ENCODE assay signal across 8 cellular contexts in genomic region chr19:17406887-17407196, GRCh38. TPM values are rescaled to one million over a fixed set of nuclear protein-coding genes. Genes with fewer than 3 reads are reported as not detected.
DNase-seq lines count a peak whose midpoint lies in the region; ATAC-seq and TF ChIP-seq lines count a peak whose summit lies in the region.

No MANE protein-coding gene starts in this region.

- DNase-seq in heart left ventricle (no peak), cardiac septum (ENCODE audit: low spot score) (no peak), mucosa of descending colon (no peak), upper lobe of right lung (no peak), posterior cingulate gyrus (no peak), CD1c-positive myeloid dendritic cell (ENCODE audit: extremely low spot score) (no peak)
- peak; percentile 16 for DNase-seq in activated naive CD8-positive, alpha-beta T cell treated with anti-CD3 and anti-CD28 coated beads, Interleukin-2, amount 50 U/mL, for 24 hours

- ATAC-seq in heart left ventricle (no peak), mucosa of descending colon (peak; percentile 5), upper lobe of right lung (no peak), GM19395 (IDR thresholded peaks at IDR 0.05; ENCODE audit: unreplicated experiment) (no peak)
- ATAC-seq in activated naive CD8-positive, alpha-beta T cell treated with anti-CD3 and anti-CD28 coated beads, Interleukin-2, amount 50 U/mL, for 24 hours = no peak

- H3K4me1 Mint-ChIP-seq in activated naive CD8-positive, alpha-beta T cell treated with anti-CD3 and anti-CD28 coated beads, Interleukin-2, amount 50 U/mL, for 24 hours = peaks cover 40% of the 10 kb centered on the region

- H3K36me3 Mint-ChIP-seq in activated naive CD8-positive, alpha-beta T cell treated with anti-CD3 and anti-CD28 coated beads, Interleukin-2, amount 50 U/mL, for 24 hours (ENCODE audit: low read depth) = peaks cover 9% of the 10 kb centered on the region

- intact Hi-C loops in heart left ventricle (cut with DNase I) = no loop called here
- intact Hi-C loops in cardiac septum (cut with DNase I) = no loop called here
- intact Hi-C loops in mucosa of descending colon (cut with DNase I, micrococcal nuclease) = no loop called here
- intact Hi-C loops in upper lobe of right lung (cut with DNase I) = no loop called here
- intact Hi-C loops in posterior cingulate gyrus (cut with DNase I) = no loop called here

- no peaks in the 10 kb centered on the region for H3K9me3 ChIP-seq in heart left ventricle
- no peaks in the 10 kb centered on the region for H3K9me3 ChIP-seq in mucosa of descending colon
- no peaks in the 10 kb centered on the region for H3K9me3 ChIP-seq in upper lobe of right lung

- H3K9me3 Mint-ChIP-seq in activated naive CD8-positive, alpha-beta T cell treated with anti-CD3 and anti-CD28 coated beads, Interleukin-2, amount 50 U/mL, for 24 hours = no peaks in the 10 kb centered on the region

- peak overlapping the region; percentile 85 for H3K27ac Mint-ChIP-seq in activated naive CD8-positive, alpha-beta T cell treated with anti-CD3 and anti-CD28 coated beads, Interleukin-2, amount 50 U/mL, for 24 hours

- WGBS in heart left ventricle, 4 donors = 42 to 54% (median 46%) methylated on average over 2 of the region's 2 CpGs

- H3K36me3 ChIP-seq in heart left ventricle (peaks cover 0 to 13% (median 0%) of the 10 kb centered on the region in 9 donors), mucosa of descending colon (ENCODE audit: low read depth) (no peaks in the 10 kb centered on the region), upper lobe of right lung (no peaks in the 10 kb centered on the region)

- H3K4me1 ChIP-seq in heart left ventricle = peaks cover 0 to 39% (median 7%) of the 10 kb centered on the region in 12 donors
- H3K4me1 ChIP-seq in mucosa of descending colon (ENCODE audit: low read depth) = no peaks in the 10 kb centered on the region
- H3K4me1 ChIP-seq in upper lobe of right lung = peaks cover 17% of the 10 kb centered on the region

- peak overlapping the region; percentile 81 for H3K4me3 Mint-ChIP-seq in activated naive CD8-positive, alpha-beta T cell treated with anti-CD3 and anti-CD28 coated beads, Interleukin-2, amount 50 U/mL, for 24 hours

- TF ChIP-seq CTCF in heart left ventricle (IDR thresholded peaks at IDR 0.05) (no peak), mucosa of descending colon (IDR thresholded peaks at IDR 0.05) (no peak), upper lobe of right lung (IDR thresholded peaks at IDR 0.05) (no peak)

- no peak for TF ChIP-seq POLR2A in heart left ventricle (IDR thresholded peaks at IDR 0.05)

- H3K4me3 ChIP-seq in heart left ventricle (peak overlapping the region; percentile 2 to 83 (median 51)), mucosa of descending colon (no peak overlapping the region), upper lobe of right lung (peak overlapping the region; percentile 55)

- no peaks in the 10 kb centered on the region for H3K27me3 Mint-ChIP-seq in activated naive CD8-positive, alpha-beta T cell treated with anti-CD3 and anti-CD28 coated beads, Interleukin-2, amount 50 U/mL, for 24 hours

- H3K27me3 ChIP-seq in heart left ventricle (no peaks in the 10 kb centered on the region), upper lobe of right lung (no peaks in the 10 kb centered on the region)

- H3K27ac ChIP-seq in heart left ventricle = peak overlapping the region; percentile 5 to 97 (median 84)
- peak overlapping the region; percentile 76 for H3K27ac ChIP-seq in upper lobe of right lung

RNA-seq across cellular contexts. Expression of gene BST2, which starts 1.4 kb away (rescaled TPM):
- total RNA-seq in heart left ventricle (100 to 1,000 TPM in 1 of 9 donors, 10 to 100 TPM in 8; 28.6 to 116 (median 49.4) TPM), cardiac septum (29.8 TPM), mucosa of descending colon (10 to 100 TPM in 2 of 3 donors, 1 to 10 TPM in 1; 9.7 to 72.6 (median 28.2) TPM), upper lobe of right lung (133 TPM)
- polyA plus RNA-seq in heart left ventricle = 10 to 100 TPM; 37.1 to 64.1 TPM

RNA-seq across cellular contexts. Expression of gene CCDC194, which starts 12.8 kb away (rescaled TPM):
- total RNA-seq in heart left ventricle = under 1 TPM in 2 of 9 donors, not detected in 7; 0.37 to 0.53 TPM
- polyA plus RNA-seq in heart left ventricle = under 1 TPM in 1 of 2 donors, not detected in 1; 0.23 TPM
- 0.40 TPM for total RNA-seq in cardiac septum
- under 1 TPM in 2 of 3 donors, not detected in 1; 0.53 to 0.54 TPM for total RNA-seq in mucosa of descending colon
- 2.0 TPM for total RNA-seq in upper lobe of right lung

RNA-seq across cellular contexts. Expression of gene MVB12A, which starts 13.0 kb away (rescaled TPM):
- total RNA-seq in heart left ventricle (10 to 100 TPM; 11.8 to 41.5 (median 18.5) TPM), cardiac septum (14.3 TPM), mucosa of descending colon (10 to 100 TPM; 42.7 to 53.3 (median 52.1) TPM), upper lobe of right lung (36.3 TPM)
- 10 to 100 TPM; 30.7 to 46.5 TPM for polyA plus RNA-seq in heart left ventricle

RNA-seq across cellular contexts. Expression of gene PLVAP, which starts 29.7 kb away (rescaled TPM):
- 10 to 100 TPM in 4 of 9 donors, 1 to 10 TPM in 5; 7.1 to 52.8 (median 9.5) TPM for total RNA-seq in heart left ventricle
- polyA plus RNA-seq in heart left ventricle = 10 to 100 TPM; 26.4 to 50.1 TPM
- 32.8 TPM for total RNA-seq in cardiac septum
- total RNA-seq in mucosa of descending colon = 10 to 100 TPM; 22.2 to 42.2 (median 32.8) TPM
- 174 TPM for total RNA-seq in upper lobe of right lung

RNA-seq across cellular contexts. Expression of gene TMEM221, which starts 41.6 kb away (rescaled TPM):
- under 1 TPM in 1 of 9 donors, not detected in 8; 0.52 TPM for total RNA-seq in heart left ventricle
- under 1 TPM in 1 of 2 donors, not detected in 1; 0.04 TPM for polyA plus RNA-seq in heart left ventricle
- total RNA-seq in cardiac septum = not detected
- under 1 TPM in 2 of 3 donors, not detected in 1; 0.34 to 0.51 TPM for total RNA-seq in mucosa of descending colon
- total RNA-seq in upper lobe of right lung = not detected
